21 cellular contexts compared by ENCODE assay signal in the genomic region with DNA sequence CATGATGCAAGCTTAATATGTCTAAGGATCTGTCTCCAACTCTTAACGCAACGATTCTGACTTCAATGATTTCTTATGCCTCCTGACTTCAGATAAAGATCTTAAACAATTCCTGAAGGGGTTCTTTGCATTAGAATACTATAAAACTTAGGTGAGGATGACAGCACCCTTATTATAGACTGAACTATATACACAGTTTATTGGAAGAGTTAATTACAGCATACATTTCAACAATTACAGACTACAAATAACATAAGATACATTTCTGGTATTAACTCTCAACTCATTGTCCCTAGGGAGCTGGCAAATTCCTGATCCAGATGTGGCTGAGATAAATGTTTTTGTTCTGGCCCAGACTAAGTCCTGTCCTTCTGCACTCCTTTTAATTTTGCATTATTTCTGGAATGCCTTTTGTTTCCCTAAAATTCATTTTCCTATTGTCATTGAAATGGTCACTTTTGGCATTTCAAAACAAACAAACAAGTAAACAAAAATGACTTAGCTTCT.
"Had no signal": no experiment of that assay in that cellular context is flagged by ENCODE, and none has a peak within 500 bp of the region (broad histone marks: within the 10 kb centered on the region; RNA-seq: fewer than 3 reads in every experiment).

No MANE protein-coding gene starts in this region.

- DNase-seq: colonic mucosa; dermis blood vessel endothelial cell; endodermal cell; erythroblast; kidney; left cardiac atrium; left ventricle myocardium inferior; lower lobe of right lung; naive thymus-derived CD8-positive, alpha-beta T cell; nucleus accumbens; pancreas; right cardiac atrium; stimulated activated CD4-positive, alpha-beta T cell treated with anti-CD3 and anti-CD28 coated beads, Interleukin-2, amount 100 ng/mL, for 48 hours; stimulated activated naive CD4-positive, alpha-beta T cell treated with Interleukin-2 at 50 U/mL for 16 hours had no signal

- H2AFZ ChIP-seq: neural progenitor cell had no signal

- H3K4me3 Mint-ChIP-seq: endodermal cell; memory B cell; naive thymus-derived CD8-positive, alpha-beta T cell; neural progenitor cell had no signal

- ATAC-seq: left cardiac atrium; lower lobe of right lung; naive thymus-derived CD8-positive, alpha-beta T cell; pancreas; right cardiac atrium had no signal

- H3K4me3 ChIP-seq: colonic mucosa, left ventricle myocardium inferior, lower lobe of right lung, neural progenitor cell, pancreas, smooth muscle cell had no signal

- FAIRE-seq: endothelial cell of umbilical vein, kidney, pancreas, urothelium cell line had no signal

- H3K9me3 ChIP-seq: colonic mucosa, lower lobe of right lung, pancreas had no signal

- H3K27me3 Mint-ChIP-seq: progenitor cell of endocrine pancreas, type B pancreatic cell had no signal

- H3K4me2 ChIP-seq: neural progenitor cell, smooth muscle cell had no signal

- H3K27me3 ChIP-seq: colonic mucosa, pancreas had no signal

- H3K9ac ChIP-seq: neural progenitor cell had no signal

- H3K4me1 ChIP-seq: colonic mucosa, lower lobe of right lung had no signal

- H3K9me3 Mint-ChIP-seq: endodermal cell; naive thymus-derived CD8-positive, alpha-beta T cell; neural progenitor cell; type B pancreatic cell had no signal

- H3K4me1 Mint-ChIP-seq: memory B cell; naive thymus-derived CD8-positive, alpha-beta T cell had no signal

- H3K27ac Mint-ChIP-seq: endodermal cell; memory B cell; naive thymus-derived CD8-positive, alpha-beta T cell; neural progenitor cell; progenitor cell of endocrine pancreas had no signal

- H3K27ac ChIP-seq: colonic mucosa, left ventricle myocardium inferior, lower lobe of right lung, neural progenitor cell, pancreas had no signal

- H3K36me3 Mint-ChIP-seq: memory B cell; naive thymus-derived CD8-positive, alpha-beta T cell; neural progenitor cell; type B pancreatic cell had no signal

- H3K36me3 ChIP-seq: colonic mucosa, left ventricle myocardium inferior, lower lobe of right lung, neural progenitor cell, pancreas had no signal
